Comparison of ENCODE assay signal across 10 cellular contexts in genomic region chr2:219460424-219460926, GRCh38. TPM values are rescaled to one million over a fixed set of nuclear protein-coding genes. Genes with fewer than 3 reads are reported as not detected.
A peak's percentile ranks its signal among the peaks of the same experiment; 100 is the strongest.
DNase-seq lines count a peak whose midpoint lies in the region; ATAC-seq and TF ChIP-seq lines count a peak whose summit lies in the region.
"Had no signal": no experiment of that assay in that cellular context is flagged by ENCODE, and none has a peak within 500 bp of the region (broad histone marks: within the 10 kb centered on the region; RNA-seq: fewer than 3 reads in every experiment).

No MANE protein-coding gene starts in this region.

- DNase-seq in NCI-H1092 treated with DMSO at 0.1 percent for 48 hours (lab: John Stamatoyannopoulos, UW) = peak; percentile 74
- peak; percentile 78 for DNase-seq in medulla oblongata (ENCODE audit: extremely low spot score)
- DNase-seq in thoracic aorta (ENCODE audit: low spot score) = peak; percentile 85
- no peak for DNase-seq in OCI-LY7 (ENCODE audit: low spot score)
- no peak for DNase-seq in NCI-H526 treated with DMSO at 0.1 percent for 48 hours (lab: John Stamatoyannopoulos, UW)
- DNase-seq: cerebellar nuclear complex had no signal

- H3K9me3 ChIP-seq in thoracic aorta (no peaks in the 10 kb centered on the region), OCI-LY7 (ENCODE audit: low read length) (no peaks in the 10 kb centered on the region)
- H3K9me3 ChIP-seq: pancreas had no signal

- intact Hi-C loops in OCI-LY7 (cut with micrococcal nuclease; ENCODE audit: unreplicated experiment) = no loop called here

- peak overlapping the region; percentile 72 for H3K27ac ChIP-seq in cingulate gyrus (ENCODE audit: low read depth, low read length)
- H3K27ac ChIP-seq in thoracic aorta = peak overlapping the region; percentile 99 to 100
- H3K27ac ChIP-seq in OCI-LY7 (ENCODE audit: low read depth, low read length, poor library complexity, severe bottlenecking) = no peak overlapping the region
- H3K27ac ChIP-seq: pancreas had no signal

- H3K36me3 ChIP-seq in thoracic aorta (peaks cover 61% of the 10 kb centered on the region), OCI-LY7 (ENCODE audit: insufficient read depth, low read length) (no peaks in the 10 kb centered on the region)
- H3K36me3 ChIP-seq: pancreas had no signal

- H2AFZ ChIP-seq in OCI-LY7 (ENCODE audit: low read length) = no peak overlapping the region

- no peak overlapping the region for H3K4me2 ChIP-seq in OCI-LY7 (ENCODE audit: low read length)

- CTCF ChIA-PET in OCI-LY7 (lab: Charles Lee; ENCODE audit: unreplicated experiment) = interaction anchor here (1.2 kb wide), 1 partner anchor 16 kb away, joined by 9 read pairs; no protein-coding TSS in a partner anchor

- H3K4me1 ChIP-seq in thoracic aorta (ENCODE audit: control insufficient read depth in 1 of 2, low read depth in 2 of 2) (peaks cover 31 to 94% of the 10 kb centered on the region in 2 donors), OCI-LY7 (ENCODE audit: insufficient read depth, low read length, poor library complexity, severe bottlenecking) (peaks cover 8% of the 10 kb centered on the region)
- H3K4me1 ChIP-seq: pancreas had no signal

- TF ChIP-seq CTCF in thoracic aorta (IDR thresholded peaks at IDR 0.05) (no peak), OCI-LY7 (conservative IDR thresholded peaks at IDR 0.05; ENCODE audit: low read length) (no peak)

- H3K79me2 ChIP-seq in OCI-LY7 (ENCODE audit: insufficient read depth, low read depth, low read length) = no peaks in the 10 kb centered on the region

- ATAC-seq in thoracic aorta (ENCODE audit: insufficient number of reproducible peaks, low FRiP score, low read depth) = peak; percentile 71
- ATAC-seq in HG03045 (IDR thresholded peaks at IDR 0.05; ENCODE audit: unreplicated experiment) = no peak

- peak overlapping the region; percentile 59 for H3K4me3 ChIP-seq in thoracic aorta
- H3K4me3 ChIP-seq in OCI-LY7 (ENCODE audit: low read depth, low read length, poor library complexity, severe bottlenecking) = no peak overlapping the region
- H3K4me3 ChIP-seq: pancreas had no signal

- no peaks in the 10 kb centered on the region for H4K20me1 ChIP-seq in OCI-LY7 (ENCODE audit: insufficient read depth, low read length)

- H3K9me2 ChIP-seq in OCI-LY7 (ENCODE audit: insufficient read depth, low read length) = no peaks in the 10 kb centered on the region

- no TSS peak for BruUV-seq in OCI-LY7 (replicated peaks; lab: Mats Ljungman, UMichigan)

- H3K27me3 ChIP-seq in thoracic aorta (replicated peaks; ENCODE audit: insufficient read depth) = no peaks in the 10 kb centered on the region
- H3K27me3 ChIP-seq: pancreas had no signal

- POLR2A ChIA-PET in OCI-LY7 (lab: Charles Lee) = interaction anchor here (0.6 kb wide), 1 partner anchor 852 kb away, joined by 3 read pairs; no protein-coding TSS in a partner anchor

RNA-seq across cellular contexts. Expression of gene SPEG, which starts 25.8 kb away (rescaled TPM):
- 100 to 1,000 TPM; 426 to 455 TPM for total RNA-seq in thoracic aorta
- 0.13 TPM in 1 of 2 replicates, not detected in the other for total RNA-seq in OCI-LY7 (2014; rRNA removed; shearing (Covaris generic))
- total RNA-seq in OCI-LY7 (2022) = 0.35 and 0.46 TPM in 2 replicates

RNA-seq across cellular contexts. Expression of gene GMPPA, which starts 38.2 kb away (rescaled TPM):
- total RNA-seq in thoracic aorta (10 to 100 TPM; 30.5 to 56.5 TPM), OCI-LY7 (2022) (42.9 and 46.4 TPM in 2 replicates)
- 22.3 and 28.4 TPM in 2 replicates for total RNA-seq in OCI-LY7 (2014; rRNA removed; shearing (Covaris generic))

RNA-seq across cellular contexts. Expression of gene DES, which starts 42.3 kb away (rescaled TPM):
- total RNA-seq in thoracic aorta (100 to 1,000 TPM; 146 to 302 TPM), OCI-LY7 (2022) (not detected in 2 replicates)
- not detected in 2 replicates for total RNA-seq in OCI-LY7 (2014; rRNA removed; shearing (Covaris generic))
- total RNA-seq: HT1080 had no signal

RNA-seq across cellular contexts. Expression of gene ASIC4, which starts 53.8 kb away (rescaled TPM):
- total RNA-seq in thoracic aorta = under 1 TPM in 1 of 2 donors, not detected in 1; 0.41 TPM
- 0.39 and 0.73 TPM in 2 replicates for total RNA-seq in OCI-LY7 (2014; rRNA removed; shearing (Covaris generic))
- 0.74 and 0.96 TPM in 2 replicates for total RNA-seq in OCI-LY7 (2022)
- total RNA-seq: HT1080 had no signal

Comparison
In these comparisons a context has a peak if more than half of its experiments do, and no peak if none do; other contexts are left out.
1. DNase-seq: peak in NCI-H1092 treated with DMSO at 0.1 percent for 48 hours (single experiment), medulla oblongata (single experiment) and thoracic aorta (single experiment); none in OCI-LY7 (single experiment) and NCI-H526 treated with DMSO at 0.1 percent for 48 hours (single experiment).
2. RNA of gene SPEG, which starts 25.8 kb away (total RNA-seq): 426 to 455 TPM in thoracic aorta; 0.13 to 0.46 TPM in OCI-LY7; every median in the first group is over 100 times any median in the second.
3. RNA of gene DES, which starts 42.3 kb away (total RNA-seq): 146 to 302 TPM in thoracic aorta; not detected in OCI-LY7; every median in the first group is over 100 times any median in the second.